ENCODE assay signal across 1 cellular context in the genomic region with DNA sequence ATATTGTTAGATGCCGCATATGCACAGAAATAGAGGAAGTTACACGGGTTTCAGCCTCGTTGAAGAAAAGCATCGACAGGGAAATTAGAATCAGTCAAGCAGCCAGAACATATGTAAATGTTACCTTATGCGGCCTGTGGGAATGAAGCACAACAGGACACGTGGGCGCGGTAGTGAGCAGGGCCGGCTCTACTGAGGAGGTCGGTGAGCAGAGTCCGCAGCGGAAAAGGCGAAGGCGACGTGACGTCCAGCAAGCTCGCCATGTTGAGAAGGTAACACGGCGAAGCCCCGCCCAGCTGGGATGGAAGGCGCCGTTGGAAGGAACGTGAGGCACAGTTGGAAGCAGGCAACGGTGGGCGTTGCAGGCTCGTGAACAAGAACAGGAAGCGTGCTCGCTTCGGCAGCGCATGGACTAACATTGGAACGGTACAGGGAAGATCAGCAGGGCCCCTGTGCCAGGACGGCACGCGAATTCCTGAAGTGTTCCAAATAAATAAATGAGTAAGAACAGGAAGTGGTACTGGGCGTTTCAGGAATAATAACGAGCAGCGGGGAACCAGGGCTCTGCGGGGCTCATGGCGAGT.
A peak's percentile ranks its signal among the peaks of the same experiment; 100 is the strongest.
TF ChIP-seq lines count a peak whose summit lies in the region.

No MANE protein-coding gene starts in this region.

TF ChIP-seq in K562, 482 proteins besides CTCF, POLR2A, EP300 and RAD21 (continued from another document and continues in another):
- TF ChIP-seq ZNF609 (CRISPR knock-in tag; IDR thresholded peaks at IDR 0.05; ENCODE audit: borderline replicate concordance) (no peak), ZNF699 (CRISPR knock-in tag; IDR thresholded peaks at IDR 0.05; ENCODE audit: insufficient replicate concordance) (no peak), ZNF165 (CRISPR knock-in tag; IDR thresholded peaks at IDR 0.05; ENCODE audit: borderline replicate concordance) (no peak), CHD1 (IDR thresholded peaks at IDR 0.05; ENCODE audit: low read length) (no peak), MAFK (IDR thresholded peaks at IDR 0.05; ENCODE audit: low read length) (no peak), CBFB (CRISPR knock-in tag; IDR thresholded peaks at IDR 0.05) (no peak), BCOR (IDR thresholded peaks at IDR 0.05) (peak; percentile 25; the same call in 1 of the 2 replicates), GTF2F1 (IDR thresholded peaks at IDR 0.05; ENCODE audit: low read depth, low read length) (peak; percentile 64; the same call in 1 of the 2 replicates), TFAM (CRISPR knock-in tag; conservative IDR thresholded peaks at IDR 0.05) (no peak), ZKSCAN3 (CRISPR knock-in tag; IDR thresholded peaks at IDR 0.05) (no peak), SRSF3 (IDR thresholded peaks at IDR 0.05; ENCODE audit: insufficient read depth, low read length) (no peak), ZNF324 (CRISPR knock-in tag; IDR thresholded peaks at IDR 0.05) (no peak), ZNF263 (CRISPR knock-in tag; IDR thresholded peaks at IDR 0.05; ENCODE audit: borderline replicate concordance) (no peak; the same call in 1 of the 2 replicates), CREBBP (IDR thresholded peaks at IDR 0.05; ENCODE audit: low read depth, low read length) (no peak), GABPB1 (CRISPR knock-in tag; IDR thresholded peaks at IDR 0.05) (peak; percentile 73; the same call in 1 of the 2 replicates), SNRNP70 (optimal IDR thresholded peaks at IDR 0.05; ENCODE audit: low read depth, low read length) (no peak), RNF2 (IDR thresholded peaks at IDR 0.05) (peak; percentile 78), PHB2 (IDR thresholded peaks at IDR 0.05; ENCODE audit: low read depth) (no peak), PHB (CRISPR knock-in tag; IDR thresholded peaks at IDR 0.05) (no peak), GATAD2B (IDR thresholded peaks at IDR 0.05; ENCODE audit: borderline replicate concordance) (no peak), PHTF2 (CRISPR knock-in tag; IDR thresholded peaks at IDR 0.05) (no peak), SREBF1 (IDR thresholded peaks at IDR 0.05; ENCODE audit: borderline replicate concordance, low read depth, low read length) (no peak), SMARCA5 (IDR thresholded peaks at IDR 0.05) (no peak), KLF13 (tag; IDR thresholded peaks at IDR 0.05; ENCODE audit: borderline replicate concordance, low read depth) (peak; percentile 82), PTTG1 (tag; IDR thresholded peaks at IDR 0.05; ENCODE audit: low read depth) (no peak), XRCC3 (IDR thresholded peaks at IDR 0.05) (no peak), HMGN3 (IDR thresholded peaks at IDR 0.05; ENCODE audit: borderline replicate concordance, extremely low read depth, insufficient read length, low read depth, low read length) (peak; percentile 34), XRCC5 (IDR thresholded peaks at IDR 0.05; ENCODE audit: low read depth, low read length) (no peak), ATF4 (CRISPR knock-in tag; IDR thresholded peaks at IDR 0.05) (no peak)
- TF ChIP-seq, protein P1, sequence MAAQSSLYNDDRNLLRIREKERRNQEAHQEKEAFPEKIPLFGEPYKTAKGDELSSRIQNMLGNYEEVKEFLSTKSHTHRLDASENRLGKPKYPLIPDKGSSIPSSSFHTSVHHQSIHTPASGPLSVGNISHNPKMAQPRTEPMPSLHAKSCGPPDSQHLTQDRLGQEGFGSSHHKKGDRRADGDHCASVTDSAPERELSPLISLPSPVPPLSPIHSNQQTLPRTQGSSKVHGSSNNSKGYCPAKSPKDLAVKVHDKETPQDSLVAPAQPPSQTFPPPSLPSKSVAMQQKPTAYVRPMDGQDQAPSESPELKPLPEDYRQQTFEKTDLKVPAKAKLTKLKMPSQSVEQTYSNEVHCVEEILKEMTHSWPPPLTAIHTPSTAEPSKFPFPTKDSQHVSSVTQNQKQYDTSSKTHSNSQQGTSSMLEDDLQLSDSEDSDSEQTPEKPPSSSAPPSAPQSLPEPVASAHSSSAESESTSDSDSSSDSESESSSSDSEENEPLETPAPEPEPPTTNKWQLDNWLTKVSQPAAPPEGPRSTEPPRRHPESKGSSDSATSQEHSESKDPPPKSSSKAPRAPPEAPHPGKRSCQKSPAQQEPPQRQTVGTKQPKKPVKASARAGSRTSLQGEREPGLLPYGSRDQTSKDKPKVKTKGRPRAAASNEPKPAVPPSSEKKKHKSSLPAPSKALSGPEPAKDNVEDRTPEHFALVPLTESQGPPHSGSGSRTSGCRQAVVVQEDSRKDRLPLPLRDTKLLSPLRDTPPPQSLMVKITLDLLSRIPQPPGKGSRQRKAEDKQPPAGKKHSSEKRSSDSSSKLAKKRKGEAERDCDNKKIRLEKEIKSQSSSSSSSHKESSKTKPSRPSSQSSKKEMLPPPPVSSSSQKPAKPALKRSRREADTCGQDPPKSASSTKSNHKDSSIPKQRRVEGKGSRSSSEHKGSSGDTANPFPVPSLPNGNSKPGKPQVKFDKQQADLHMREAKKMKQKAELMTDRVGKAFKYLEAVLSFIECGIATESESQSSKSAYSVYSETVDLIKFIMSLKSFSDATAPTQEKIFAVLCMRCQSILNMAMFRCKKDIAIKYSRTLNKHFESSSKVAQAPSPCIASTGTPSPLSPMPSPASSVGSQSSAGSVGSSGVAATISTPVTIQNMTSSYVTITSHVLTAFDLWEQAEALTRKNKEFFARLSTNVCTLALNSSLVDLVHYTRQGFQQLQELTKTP (IDR thresholded peaks at IDR 0.05; ENCODE audit: low read depth in 1 of 2, partially characterized antibody in 2 of 2): peak in 1 of 2 experiments; percentile 14
- TF ChIP-seq, protein P2, sequence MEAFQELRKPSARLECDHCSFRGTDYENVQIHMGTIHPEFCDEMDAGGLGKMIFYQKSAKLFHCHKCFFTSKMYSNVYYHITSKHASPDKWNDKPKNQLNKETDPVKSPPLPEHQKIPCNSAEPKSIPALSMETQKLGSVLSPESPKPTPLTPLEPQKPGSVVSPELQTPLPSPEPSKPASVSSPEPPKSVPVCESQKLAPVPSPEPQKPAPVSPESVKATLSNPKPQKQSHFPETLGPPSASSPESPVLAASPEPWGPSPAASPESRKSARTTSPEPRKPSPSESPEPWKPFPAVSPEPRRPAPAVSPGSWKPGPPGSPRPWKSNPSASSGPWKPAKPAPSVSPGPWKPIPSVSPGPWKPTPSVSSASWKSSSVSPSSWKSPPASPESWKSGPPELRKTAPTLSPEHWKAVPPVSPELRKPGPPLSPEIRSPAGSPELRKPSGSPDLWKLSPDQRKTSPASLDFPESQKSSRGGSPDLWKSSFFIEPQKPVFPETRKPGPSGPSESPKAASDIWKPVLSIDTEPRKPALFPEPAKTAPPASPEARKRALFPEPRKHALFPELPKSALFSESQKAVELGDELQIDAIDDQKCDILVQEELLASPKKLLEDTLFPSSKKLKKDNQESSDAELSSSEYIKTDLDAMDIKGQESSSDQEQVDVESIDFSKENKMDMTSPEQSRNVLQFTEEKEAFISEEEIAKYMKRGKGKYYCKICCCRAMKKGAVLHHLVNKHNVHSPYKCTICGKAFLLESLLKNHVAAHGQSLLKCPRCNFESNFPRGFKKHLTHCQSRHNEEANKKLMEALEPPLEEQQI (IDR thresholded peaks at IDR 0.05): no peak
- TF ChIP-seq, protein P3, sequence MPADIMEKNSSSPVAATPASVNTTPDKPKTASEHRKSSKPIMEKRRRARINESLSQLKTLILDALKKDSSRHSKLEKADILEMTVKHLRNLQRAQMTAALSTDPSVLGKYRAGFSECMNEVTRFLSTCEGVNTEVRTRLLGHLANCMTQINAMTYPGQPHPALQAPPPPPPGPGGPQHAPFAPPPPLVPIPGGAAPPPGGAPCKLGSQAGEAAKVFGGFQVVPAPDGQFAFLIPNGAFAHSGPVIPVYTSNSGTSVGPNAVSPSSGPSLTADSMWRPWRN (IDR thresholded peaks at IDR 0.05; ENCODE audit: low read depth): no peak
- TF ChIP-seq, protein P4, sequence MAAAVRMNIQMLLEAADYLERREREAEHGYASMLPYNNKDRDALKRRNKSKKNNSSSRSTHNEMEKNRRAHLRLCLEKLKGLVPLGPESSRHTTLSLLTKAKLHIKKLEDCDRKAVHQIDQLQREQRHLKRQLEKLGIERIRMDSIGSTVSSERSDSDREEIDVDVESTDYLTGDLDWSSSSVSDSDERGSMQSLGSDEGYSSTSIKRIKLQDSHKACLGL (CRISPR knock-in tag; IDR thresholded peaks at IDR 0.05; ENCODE audit: borderline replicate concordance, poor library complexity, severe bottlenecking): no peak
- TF ChIP-seq, protein P5, sequence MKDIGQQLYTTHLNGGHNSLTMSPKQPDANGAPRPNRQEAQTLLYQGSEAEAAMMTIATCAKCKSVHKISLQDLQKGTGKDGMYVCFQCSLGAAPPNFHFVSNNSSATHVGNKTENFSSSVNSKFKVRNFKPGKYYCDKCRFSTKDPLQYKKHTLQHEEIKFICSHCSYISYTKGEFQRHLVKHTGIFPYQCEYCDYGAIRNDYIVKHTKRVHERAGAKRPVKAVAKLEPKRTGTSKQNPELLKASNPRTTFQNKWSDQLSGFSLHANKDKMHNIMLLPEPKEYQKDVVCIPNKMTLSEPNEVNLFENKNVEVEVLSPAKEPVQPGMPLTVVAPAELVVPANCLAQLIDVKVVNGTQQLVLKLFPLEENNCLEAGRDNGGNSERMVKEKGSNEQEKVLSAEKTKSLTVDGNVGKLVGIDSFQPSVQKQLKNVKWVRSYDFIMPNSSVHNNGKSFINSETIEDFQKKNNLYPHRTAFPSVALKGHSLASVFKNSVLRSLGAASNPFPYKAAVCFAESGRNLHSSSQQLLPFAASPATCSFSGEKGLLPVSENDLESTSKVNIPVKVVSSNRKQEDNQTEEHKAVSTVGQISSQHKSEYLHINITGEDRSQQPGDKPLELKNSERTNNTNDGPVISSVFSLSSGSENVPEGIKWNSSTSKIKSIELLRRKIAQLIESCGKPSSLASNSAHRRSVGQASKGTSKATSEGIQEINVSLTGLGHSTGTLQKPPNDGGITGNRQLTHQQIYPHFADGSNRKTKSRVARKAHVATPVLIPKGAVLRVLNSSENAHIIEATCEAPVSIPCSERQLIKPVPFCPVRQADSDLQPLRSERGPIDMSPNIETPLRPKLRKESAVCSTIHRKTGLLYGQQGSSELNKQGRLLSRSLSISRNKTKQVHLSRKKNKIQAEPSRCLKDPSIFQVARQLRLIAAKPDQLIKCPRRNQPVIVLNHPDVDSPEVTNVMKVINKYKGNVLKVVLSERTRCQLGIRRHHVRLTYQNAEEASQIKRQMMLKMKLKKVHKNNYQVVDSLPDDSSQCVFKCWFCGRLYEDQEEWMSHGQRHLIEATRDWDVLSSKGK (CRISPR knock-in tag; IDR thresholded peaks at IDR 0.05): no peak
